In the genomic region with DNA sequence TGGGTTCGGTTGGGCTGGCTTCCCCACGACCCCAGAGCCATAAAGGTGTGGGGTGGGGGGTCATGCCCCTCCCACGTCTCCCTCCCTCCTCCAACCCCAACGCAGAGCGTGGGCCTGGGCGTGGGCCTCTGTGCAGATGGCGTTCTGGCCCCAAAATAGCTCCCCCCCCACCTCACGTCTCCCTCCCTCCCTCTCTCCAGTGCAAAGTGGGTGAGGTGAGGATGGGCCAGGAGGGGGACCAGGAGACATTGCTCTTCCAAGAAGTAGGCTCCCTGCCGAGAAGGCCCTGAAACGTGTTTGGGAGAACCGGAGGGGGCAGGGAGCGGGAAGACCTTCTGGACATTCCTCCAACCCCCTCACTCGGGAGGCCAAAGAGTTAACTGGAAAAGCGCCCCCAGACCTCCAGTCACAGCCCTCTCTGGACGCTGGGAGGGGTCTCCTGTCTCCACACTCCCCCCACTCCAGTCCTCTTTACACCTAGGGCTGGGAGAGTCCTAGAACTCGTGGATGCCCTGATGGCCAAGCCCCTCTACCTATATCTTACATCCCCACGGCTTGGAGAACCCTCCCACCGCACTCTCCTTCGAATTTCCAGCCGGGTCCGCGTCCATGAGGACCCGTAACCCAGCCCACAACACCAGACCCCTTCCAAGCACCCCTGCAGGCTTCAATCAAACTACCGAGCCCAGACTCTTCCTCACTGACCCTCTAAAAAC, we compare ENCODE assay signal across 10 cellular contexts. TPM values are rescaled to one million over a fixed set of nuclear protein-coding genes. Genes with fewer than 3 reads are reported as not detected.
A peak's percentile ranks its signal among the peaks of the same experiment; 100 is the strongest.
DNase-seq lines count a peak whose midpoint lies in the region; ATAC-seq and TF ChIP-seq lines count a peak whose summit lies in the region.
"Had no signal": no experiment of that assay in that cellular context is flagged by ENCODE, and none has a peak within 500 bp of the region (broad histone marks: within the 10 kb centered on the region; RNA-seq: fewer than 3 reads in every experiment).

No MANE protein-coding gene starts in this region.

- no peaks in the 10 kb centered on the region for H3K36me3 ChIP-seq in suprapubic skin

- 0% methylated on average over 18 of the region's 24 CpGs for WGBS in suprapubic skin

- H3K27me3 Mint-ChIP-seq in activated naive CD8-positive, alpha-beta T cell: peaks cover 44% of the 10 kb centered on the region
- H3K27me3 Mint-ChIP-seq in activated naive CD8-positive, alpha-beta T cell treated with anti-CD3 and anti-CD28 coated beads, Interleukin-2, amount 50 U/mL, for 24 hours: peaks cover 69% of the 10 kb centered on the region
- H3K27me3 Mint-ChIP-seq in T-helper 17 cell: peaks cover 46% of the 10 kb centered on the region

- H3K4me3 ChIP-seq in iPS-11a (ENCODE audit: low read depth, low read length) (peak overlapping the region; percentile 81), suprapubic skin (peak overlapping the region; percentile 17)

- no peaks in the 10 kb centered on the region for H3K36me3 Mint-ChIP-seq in activated naive CD8-positive, alpha-beta T cell
- peaks cover 2% of the 10 kb centered on the region for H3K36me3 Mint-ChIP-seq in activated naive CD8-positive, alpha-beta T cell treated with anti-CD3 and anti-CD28 coated beads, Interleukin-2, amount 50 U/mL, for 24 hours (ENCODE audit: low read depth)
- H3K36me3 Mint-ChIP-seq in T-helper 17 cell (ENCODE audit: low read depth): peaks cover 6% of the 10 kb centered on the region
- H3K36me3 Mint-ChIP-seq: CD8-positive, alpha-beta T cell had no signal

- DNase-seq in activated naive CD8-positive, alpha-beta T cell treated with anti-CD3 and anti-CD28 coated beads, Interleukin-2, amount 50 U/mL, for 24 hours: no peak
- DNase-seq in T-helper 17 cell: no peak
- DNase-seq in suprapubic skin (ENCODE audit: low spot score in 2 of 2): no peak
- no peak for DNase-seq in NOMO-1 (lab: John Stamatoyannopoulos, UW; ENCODE audit: unreplicated experiment in 2 of 2)
- no peak for DNase-seq in activated T-cell treated with anti-CD3 and anti-CD28 coated beads for 4 hours

- no peak for ATAC-seq in activated naive CD8-positive, alpha-beta T cell treated with anti-CD3 and anti-CD28 coated beads, Interleukin-2, amount 50 U/mL, for 24 hours
- ATAC-seq in T-helper 17 cell (no peak), HG03378 (IDR thresholded peaks at IDR 0.05; ENCODE audit: unreplicated experiment) (no peak)

- H3K9me3 ChIP-seq in T-helper 17 cell (ENCODE audit: control insufficient read depth, low read length, poor library complexity, severe bottlenecking) (no peaks in the 10 kb centered on the region), suprapubic skin (no peaks in the 10 kb centered on the region)

- no peak for TF ChIP-seq EP300 in suprapubic skin (IDR thresholded peaks at IDR 0.05)

- H3K27ac ChIP-seq in suprapubic skin: no peak overlapping the region

- no peak for TF ChIP-seq POLR2A in suprapubic skin (IDR thresholded peaks at IDR 0.05)

- peak overlapping the region; percentile 78 for H3K4me3 Mint-ChIP-seq in activated naive CD8-positive, alpha-beta T cell
- no peak overlapping the region for H3K4me3 Mint-ChIP-seq in activated naive CD8-positive, alpha-beta T cell treated with anti-CD3 and anti-CD28 coated beads, Interleukin-2, amount 50 U/mL, for 24 hours
- H3K4me3 Mint-ChIP-seq in T-helper 17 cell: peak overlapping the region; percentile 33
- H3K4me3 Mint-ChIP-seq: CD8-positive, alpha-beta T cell had no signal

- H3K4me1 Mint-ChIP-seq in activated naive CD8-positive, alpha-beta T cell (ENCODE audit: low read depth): peaks cover 17% of the 10 kb centered on the region
- H3K4me1 Mint-ChIP-seq in activated naive CD8-positive, alpha-beta T cell treated with anti-CD3 and anti-CD28 coated beads, Interleukin-2, amount 50 U/mL, for 24 hours: peaks cover 8% of the 10 kb centered on the region
- H3K4me1 Mint-ChIP-seq in T-helper 17 cell: peaks cover 4% of the 10 kb centered on the region

- H3K4me1 ChIP-seq in suprapubic skin: peaks cover 22% of the 10 kb centered on the region

- H3K27ac Mint-ChIP-seq in activated naive CD8-positive, alpha-beta T cell: no peak overlapping the region
- H3K27ac Mint-ChIP-seq in activated naive CD8-positive, alpha-beta T cell treated with anti-CD3 and anti-CD28 coated beads, Interleukin-2, amount 50 U/mL, for 24 hours: no peak overlapping the region
- H3K27ac Mint-ChIP-seq in T-helper 17 cell: no peak overlapping the region
- H3K27ac Mint-ChIP-seq: CD8-positive, alpha-beta T cell had no signal

- no peaks in the 10 kb centered on the region for H3K9me3 Mint-ChIP-seq in activated naive CD8-positive, alpha-beta T cell (ENCODE audit: low read depth)
- peaks cover 4% of the 10 kb centered on the region for H3K9me3 Mint-ChIP-seq in activated naive CD8-positive, alpha-beta T cell treated with anti-CD3 and anti-CD28 coated beads, Interleukin-2, amount 50 U/mL, for 24 hours
- H3K9me3 Mint-ChIP-seq: CD8-positive, alpha-beta T cell had no signal

- H3K27me3 ChIP-seq in suprapubic skin: peaks cover 81% of the 10 kb centered on the region

- no peak for TF ChIP-seq CTCF in suprapubic skin (IDR thresholded peaks at IDR 0.05)

RNA-seq across cellular contexts. Expression of a gene that starts 0.9 kb away (rescaled TPM):
- not detected for total RNA-seq in T-helper 17 cell
- total RNA-seq in suprapubic skin: under 1 TPM in 1 of 4 donors, not detected in 3; 0.16 TPM
- total RNA-seq: subcutaneous adipose tissue had no signal

RNA-seq across cellular contexts. Expression of a gene that starts 32.0 kb away (rescaled TPM):
- total RNA-seq in T-helper 17 cell: 10 to 100 TPM; 34.6 to 36.0 TPM
- total RNA-seq in suprapubic skin: 10 to 100 TPM; 16.8 to 42.5 (median 26.4) TPM
